Comparison of ENCODE assay signal across 1 cellular context in the genomic region with DNA sequence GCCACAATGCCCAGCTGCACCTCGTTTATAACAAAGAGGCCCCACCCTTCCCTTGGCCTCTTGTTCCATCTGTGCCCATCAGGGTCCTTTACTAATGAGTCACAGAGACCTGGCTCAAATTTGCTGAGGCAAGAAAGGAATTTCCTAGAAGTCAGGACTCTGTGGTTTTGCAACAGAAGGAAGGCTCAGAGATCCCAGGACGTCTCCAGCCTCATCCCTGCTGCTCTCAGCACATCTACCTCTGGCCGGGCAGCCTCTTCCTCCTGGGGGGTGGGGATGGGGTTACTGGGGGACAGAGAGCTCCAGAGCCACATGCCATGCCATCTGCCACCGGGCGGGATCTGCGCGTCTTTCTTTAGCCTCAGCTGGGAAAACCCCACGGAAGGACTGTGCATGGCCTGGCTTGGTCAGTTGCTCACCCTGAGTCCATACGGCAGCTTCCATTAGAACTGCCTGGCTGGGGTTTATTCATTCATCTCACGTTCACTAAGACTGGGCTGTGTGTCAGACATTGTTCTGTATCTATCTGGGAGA.
TF ChIP-seq lines count a peak whose summit lies in the region.

No MANE protein-coding gene starts in this region.

TF ChIP-seq in A549, 52 proteins besides CTCF, POLR2A, EP300 and RAD21 (continued from another document):
- TF ChIP-seq MYC (IDR thresholded peaks at IDR 0.05; ENCODE audit: borderline replicate concordance, low read length) (no peak), JUNB (IDR thresholded peaks at IDR 0.05) (no peak), EHMT2 (IDR thresholded peaks at IDR 0.05; ENCODE audit: low read depth) (no peak), GATA3 (IDR thresholded peaks at IDR 0.05; ENCODE audit: borderline replicate concordance) (no peak), ZNF302 (CRISPR knock-in tag; IDR thresholded peaks at IDR 0.05) (no peak), HMGXB4 (CRISPR knock-in tag; IDR thresholded peaks at IDR 0.05; ENCODE audit: borderline replicate concordance) (no peak), BHLHE40 (IDR thresholded peaks at IDR 0.05; ENCODE audit: low read depth, low read length) (no peak)
- TF ChIP-seq, protein P1, sequence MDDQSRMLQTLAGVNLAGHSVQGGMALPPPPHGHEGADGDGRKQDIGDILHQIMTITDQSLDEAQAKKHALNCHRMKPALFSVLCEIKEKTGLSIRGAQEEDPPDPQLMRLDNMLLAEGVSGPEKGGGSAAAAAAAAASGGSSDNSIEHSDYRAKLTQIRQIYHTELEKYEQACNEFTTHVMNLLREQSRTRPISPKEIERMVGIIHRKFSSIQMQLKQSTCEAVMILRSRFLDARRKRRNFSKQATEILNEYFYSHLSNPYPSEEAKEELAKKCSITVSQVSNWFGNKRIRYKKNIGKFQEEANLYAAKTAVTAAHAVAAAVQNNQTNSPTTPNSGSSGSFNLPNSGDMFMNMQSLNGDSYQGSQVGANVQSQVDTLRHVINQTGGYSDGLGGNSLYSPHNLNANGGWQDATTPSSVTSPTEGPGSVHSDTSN (IDR thresholded peaks at IDR 0.05), result no peak
- TF ChIP-seq, protein P2, sequence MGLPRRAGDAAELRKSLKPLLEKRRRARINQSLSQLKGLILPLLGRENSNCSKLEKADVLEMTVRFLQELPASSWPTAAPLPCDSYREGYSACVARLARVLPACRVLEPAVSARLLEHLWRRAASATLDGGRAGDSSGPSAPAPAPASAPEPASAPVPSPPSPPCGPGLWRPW (IDR thresholded peaks at IDR 0.05), result no peak
